Comparison of ENCODE assay signal across 1 cellular context in genomic region chr22:39003165-39003638, GRCh38.
TF ChIP-seq lines count a peak whose summit lies in the region.

No MANE protein-coding gene starts in this region.

TF ChIP-seq in GM12878, 131 proteins besides CTCF, POLR2A, EP300 and RAD21 (continues in another document):
- TF ChIP-seq USF1 (IDR thresholded peaks at IDR 0.05; ENCODE audit: borderline replicate concordance, extremely low read length, insufficient read depth, low read depth, low read length), result no peak
- TF ChIP-seq PML (IDR thresholded peaks at IDR 0.05; ENCODE audit: low read length), result no peak
- TF ChIP-seq MEF2A (IDR thresholded peaks at IDR 0.05; ENCODE audit: insufficient read depth, low read depth, low read length), result no peak
- TF ChIP-seq MXI1 (IDR thresholded peaks at IDR 0.05; ENCODE audit: low read depth, low read length), result no peak
- TF ChIP-seq SUZ12 (IDR thresholded peaks at IDR 0.05; ENCODE audit: unreplicated experiment), result no peak
- TF ChIP-seq TCF7 (IDR thresholded peaks at IDR 0.05; ENCODE audit: borderline replicate concordance), result no peak
- TF ChIP-seq PKNOX1 (IDR thresholded peaks at IDR 0.05), result peak; percentile 14; the same call in 1 of the 2 replicates
- TF ChIP-seq ZNF384 (IDR thresholded peaks at IDR 0.05; ENCODE audit: borderline replicate concordance, low read depth, low read length), result peak; percentile 88
- no peak for TF ChIP-seq E4F1 (IDR thresholded peaks at IDR 0.05; ENCODE audit: borderline replicate concordance, partially characterized antibody)
- no peak for TF ChIP-seq CHD1 (IDR thresholded peaks at IDR 0.05; ENCODE audit: low read depth, low read length)
- no peak for TF ChIP-seq MAX (IDR thresholded peaks at IDR 0.05; ENCODE audit: low read depth, low read length)
- TF ChIP-seq BCLAF1 (IDR thresholded peaks at IDR 0.05), result no peak
- peak; percentile 86 for TF ChIP-seq RUNX3 (IDR thresholded peaks at IDR 0.05; ENCODE audit: low read length)
- no peak for TF ChIP-seq JUND (IDR thresholded peaks at IDR 0.05; ENCODE audit: low read depth, low read length)
- TF ChIP-seq SMC3 (IDR thresholded peaks at IDR 0.05; ENCODE audit: borderline replicate concordance, low read length), result peak; percentile 91
- TF ChIP-seq EGR1 (IDR thresholded peaks at IDR 0.05; ENCODE audit: borderline replicate concordance in 1 of 2, low read depth in 2 of 2, low read length in 2 of 2), result no peak
- TF ChIP-seq SMAD5 (IDR thresholded peaks at IDR 0.05; ENCODE audit: low read depth), result no peak
- no peak for TF ChIP-seq TARDBP (IDR thresholded peaks at IDR 0.05; ENCODE audit: borderline replicate concordance)
- TF ChIP-seq NR2C2 (IDR thresholded peaks at IDR 0.05; ENCODE audit: borderline replicate concordance, control insufficient read depth, insufficient read length, low read depth), result no peak
- no peak for TF ChIP-seq MYB (IDR thresholded peaks at IDR 0.05; ENCODE audit: borderline replicate concordance, low read depth, low read length)
- no peak for TF ChIP-seq TBL1XR1 (IDR thresholded peaks at IDR 0.05; ENCODE audit: low read depth, low read length)
- no peak for TF ChIP-seq BCL3 (IDR thresholded peaks at IDR 0.05; ENCODE audit: borderline replicate concordance, insufficient read depth, low read depth, low read length, poor library complexity, severe bottlenecking)
- no peak for TF ChIP-seq E2F4 (IDR thresholded peaks at IDR 0.05; ENCODE audit: low read depth, low read length)
- TF ChIP-seq ZBTB40 (IDR thresholded peaks at IDR 0.05; ENCODE audit: borderline replicate concordance), result no peak
- no peak for TF ChIP-seq JUNB (IDR thresholded peaks at IDR 0.05)
- peak; percentile 45; the same call in 1 of the 2 replicates for TF ChIP-seq RELB (IDR thresholded peaks at IDR 0.05; ENCODE audit: low read depth)
- no peak for TF ChIP-seq TCF3 (IDR thresholded peaks at IDR 0.05; ENCODE audit: borderline replicate concordance, insufficient read depth, low read depth, low read length)
- TF ChIP-seq YBX1 (IDR thresholded peaks at IDR 0.05), result no peak
- no peak for TF ChIP-seq ASH2L (IDR thresholded peaks at IDR 0.05; ENCODE audit: borderline replicate concordance, low read depth)
- no peak for TF ChIP-seq NFXL1 (IDR thresholded peaks at IDR 0.05; ENCODE audit: borderline replicate concordance)
- TF ChIP-seq FOS (IDR thresholded peaks at IDR 0.05; ENCODE audit: borderline replicate concordance, extremely low read depth, insufficient read length), result no peak
- TF ChIP-seq ZNF207 (IDR thresholded peaks at IDR 0.05; ENCODE audit: borderline replicate concordance), result no peak
- no peak for TF ChIP-seq RCOR1 (conservative IDR thresholded peaks at IDR 0.05; ENCODE audit: low read depth, low read length)
- 0 out of 2 replicates have a peak, but pooled peaks have one; percentile 12 for TF ChIP-seq CHD2 (IDR thresholded peaks at IDR 0.05; ENCODE audit: borderline replicate concordance, low read depth, low read length)
- TF ChIP-seq E2F8 (IDR thresholded peaks at IDR 0.05; ENCODE audit: low read depth, partially characterized antibody), result no peak
- TF ChIP-seq POLR2AphosphoS5 (IDR thresholded peaks at IDR 0.05; ENCODE audit: low read length), result no peak
- TF ChIP-seq SMARCA5 (IDR thresholded peaks at IDR 0.05), result no peak
- no peak for TF ChIP-seq ZNF24 (IDR thresholded peaks at IDR 0.05)
- no peak for TF ChIP-seq HDAC2 (IDR thresholded peaks at IDR 0.05)
- no peak for TF ChIP-seq ETV6 (conservative IDR thresholded peaks at IDR 0.05 in 1 of 2, IDR thresholded peaks at IDR 0.05 in 1 of 2; ENCODE audit: borderline replicate concordance in 1 of 2, low read depth in 1 of 2)
- TF ChIP-seq CREB1 (IDR thresholded peaks at IDR 0.05; ENCODE audit: low read depth), result no peak
- TF ChIP-seq TAF1 (IDR thresholded peaks at IDR 0.05; ENCODE audit: borderline replicate concordance, low read depth, low read length), result no peak
- TF ChIP-seq SPI1 (IDR thresholded peaks at IDR 0.05; ENCODE audit: borderline replicate concordance, insufficient read depth, low read depth, low read length), result peak; percentile 82; the same call in 1 of the 2 replicates
- TF ChIP-seq RB1 (IDR thresholded peaks at IDR 0.05; ENCODE audit: borderline replicate concordance), result no peak; the same call in 1 of the 2 replicates
- peak; percentile 40; the same call in 1 of the 2 replicates for TF ChIP-seq MTA2 (IDR thresholded peaks at IDR 0.05; ENCODE audit: low read depth)
- peak; percentile 88 to 91 for TF ChIP-seq SRF (IDR thresholded peaks at IDR 0.05; ENCODE audit: low read depth in 2 of 2, low read length in 2 of 2)
